In the genomic region with DNA sequence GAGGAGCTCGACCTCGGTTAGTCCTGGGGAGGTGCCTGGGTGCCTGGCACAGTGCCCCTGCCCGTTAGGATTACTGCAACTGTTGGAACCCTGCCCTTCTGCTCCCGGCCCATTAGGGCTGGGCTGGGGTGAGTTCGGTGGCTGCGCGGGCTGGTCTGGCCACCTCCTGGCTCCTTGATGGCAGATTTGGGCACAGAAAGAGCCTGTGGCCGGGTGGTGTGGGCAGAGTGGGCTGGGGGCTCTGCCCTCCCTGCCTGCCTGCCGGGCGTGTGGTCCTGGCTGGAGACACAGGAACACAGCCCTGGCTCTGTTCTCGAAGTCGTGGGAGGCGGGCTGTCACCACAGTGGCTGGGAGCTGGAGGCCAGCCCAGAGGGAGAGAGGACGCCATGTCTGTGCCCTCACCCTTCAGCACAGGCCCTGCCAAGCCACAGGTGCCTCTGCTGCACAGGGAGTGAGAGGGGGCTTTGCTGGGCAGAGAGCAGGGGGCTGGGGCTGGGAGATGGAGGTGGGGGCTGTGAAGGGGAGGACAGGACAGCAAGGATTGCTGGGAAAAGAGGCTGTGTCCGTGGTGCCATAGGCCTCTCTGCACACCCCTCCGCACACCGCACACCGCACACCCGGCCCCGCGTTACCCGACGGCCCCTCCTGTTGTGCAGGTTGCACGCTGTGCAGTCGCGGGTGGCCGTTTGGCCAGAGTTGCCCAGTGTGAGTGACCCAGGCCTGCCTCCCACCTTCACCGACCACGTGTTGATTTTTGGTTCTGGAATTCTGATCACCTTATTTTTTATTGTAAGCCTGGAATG, we compare ENCODE assay signal across 13 cellular contexts.
DNase-seq lines count a peak whose midpoint lies in the region; ATAC-seq and TF ChIP-seq lines count a peak whose summit lies in the region.
"Had no signal": no experiment of that assay in that cellular context is flagged by ENCODE, and none has a peak within 500 bp of the region (broad histone marks: within the 10 kb centered on the region; RNA-seq: fewer than 3 reads in every experiment).

No MANE protein-coding gene starts in this region.

- peak overlapping the region; percentile 94 for H2BK15ac ChIP-seq in mesenchymal stem cell (ENCODE audit: low read depth, poor library complexity, severe bottlenecking)

- H3K27ac ChIP-seq in dorsolateral prefrontal cortex (peak overlapping the region in 16 of 59 donors; percentile 2 to 73 (median 36)), mesenchymal stem cell (ENCODE audit: low read length, poor library complexity, severe bottlenecking) (no peak overlapping the region), foreskin keratinocyte (no peak overlapping the region)

- peak overlapping the region; percentile 79 to 94 for H3K18ac ChIP-seq in mesenchymal stem cell (ENCODE audit: low read depth in 1 of 2, low read length in 2 of 2)

- H4K91ac ChIP-seq in mesenchymal stem cell (ENCODE audit: low read length): peak overlapping the region; percentile 95

- H3K27me3 Mint-ChIP-seq in immature natural killer cell (ENCODE audit: low read depth in 3 of 3): peaks cover 0 to 5% (median 2%) of the 10 kb centered on the region in 3 donors

- H4K8ac ChIP-seq in mesenchymal stem cell (ENCODE audit: low read length): peak overlapping the region; percentile 59

- no peak overlapping the region for H3K27ac Mint-ChIP-seq in immature natural killer cell
- H3K27ac Mint-ChIP-seq: activated CD4-positive, alpha-beta memory T cell treated with anti-CD3 and anti-CD28 coated beads, Interleukin-2, amount 10 ng/mL, durations not matched to agents 7 days and 5 days; activated naive CD4-positive, alpha-beta T cell treated with anti-CD3 and anti-CD28 coated beads, Interleukin-2, amount 50 U/mL, for 24 hours had no signal

- no peaks in the 10 kb centered on the region for H3K36me3 Mint-ChIP-seq in immature natural killer cell
- H3K36me3 Mint-ChIP-seq: activated naive CD4-positive, alpha-beta T cell treated with anti-CD3 and anti-CD28 coated beads, Interleukin-2, amount 50 U/mL, for 24 hours had no signal

- H3K27me3 ChIP-seq in MG63 (no peaks in the 10 kb centered on the region), dorsolateral prefrontal cortex (no peaks in the 10 kb centered on the region), mesenchymal stem cell (ENCODE audit: control insufficient read depth in 1 of 2, insufficient read depth in 1 of 2, low read length in 2 of 2) (no peaks in the 10 kb centered on the region), foreskin keratinocyte (peaks cover 60% of the 10 kb centered on the region)

- DNase-seq in MG63 (peak; percentile 14), dorsolateral prefrontal cortex (peak in 8 of 10 donors; percentile 50 to 78 (median 60)), mesenchymal stem cell (no peak), superior temporal gyrus (ENCODE audit: extremely low spot score) (peak; percentile 54), GM20000 (ENCODE audit: low spot score) (no peak), immature natural killer cell (no peak), foreskin keratinocyte (no peak), mucosa of gallbladder (ENCODE audit: low spot score) (no peak)
- DNase-seq: activated CD4-positive, alpha-beta memory T cell treated with anti-CD3 and anti-CD28 coated beads, Interleukin-2, amount 10 ng/mL, durations not matched to agents 7 days and 5 days; NCI-H146; NK-92 treated with Interleukin-12 subunit alpha and Interleukin-12 subunit beta, amount 100 ng/mL, for 24 hours had no signal

- H2AK5ac ChIP-seq in mesenchymal stem cell (ENCODE audit: low read length, severe bottlenecking): no peak overlapping the region

- no peak for TF ChIP-seq CTCF in dorsolateral prefrontal cortex (IDR thresholded peaks at IDR 0.05 in 54 of 56, conservative IDR thresholded peaks at IDR 0.05 in 2 of 56; ENCODE audit: low read depth in 1 of 56, partially characterized antibody in 56 of 56)
- TF ChIP-seq CTCF in GM20000 (IDR thresholded peaks at IDR 0.05; ENCODE audit: extremely low read depth, missing control alignments): no peak
- TF ChIP-seq CTCF in foreskin keratinocyte (conservative IDR thresholded peaks at IDR 0.05): no peak

- 90% methylated on average over 29 of the region's 29 CpGs for WGBS in mesenchymal stem cell

- H3K9me3 Mint-ChIP-seq in immature natural killer cell: no peaks in the 10 kb centered on the region
- H3K9me3 Mint-ChIP-seq: activated CD4-positive, alpha-beta memory T cell treated with anti-CD3 and anti-CD28 coated beads, Interleukin-2, amount 10 ng/mL, durations not matched to agents 7 days and 5 days; activated naive CD4-positive, alpha-beta T cell treated with anti-CD3 and anti-CD28 coated beads, Interleukin-2, amount 50 U/mL, for 24 hours had no signal

- H3K14ac ChIP-seq in mesenchymal stem cell (ENCODE audit: low read length in 2 of 2): peak overlapping the region in 1 of 2 experiments; percentile 90

- peaks cover 39% of the 10 kb centered on the region for H3K4me1 ChIP-seq in mesenchymal stem cell (ENCODE audit: control insufficient read depth, insufficient read depth, low read depth, low read length)
- no peaks in the 10 kb centered on the region for H3K4me1 ChIP-seq in foreskin keratinocyte

- H2AFZ ChIP-seq in mesenchymal stem cell (ENCODE audit: low read depth, low read length): no peak overlapping the region

- H3K23ac ChIP-seq in mesenchymal stem cell (ENCODE audit: low read length in 2 of 2): no peak overlapping the region

- H3K9me3 ChIP-seq in MG63 (no peaks in the 10 kb centered on the region), mesenchymal stem cell (ENCODE audit: control insufficient read depth, low read length) (no peaks in the 10 kb centered on the region)

- peak overlapping the region; percentile 83 for H2BK120ac ChIP-seq in mesenchymal stem cell (ENCODE audit: low read depth, low read length)

- ATAC-seq in foreskin keratinocyte: no peak

- no peaks in the 10 kb centered on the region for H3K4me1 Mint-ChIP-seq in immature natural killer cell
- H3K4me1 Mint-ChIP-seq: activated naive CD4-positive, alpha-beta T cell treated with anti-CD3 and anti-CD28 coated beads, Interleukin-2, amount 50 U/mL, for 24 hours had no signal

- H2BK12ac ChIP-seq in mesenchymal stem cell (ENCODE audit: low read length in 2 of 2): peak overlapping the region; percentile 92 to 97

- H3K36me3 ChIP-seq in MG63 (no peaks in the 10 kb centered on the region), mesenchymal stem cell (ENCODE audit: control insufficient read depth in 1 of 2, insufficient read depth in 2 of 2, low read depth in 1 of 2, low read length in 2 of 2) (peaks cover 0 to 14% of the 10 kb centered on the region in 2 experiments)

- H3K4me3 ChIP-seq in MG63: no peak overlapping the region
- H3K4me3 ChIP-seq in dorsolateral prefrontal cortex: no peak overlapping the region
- no peak overlapping the region for H3K4me3 ChIP-seq in mesenchymal stem cell (ENCODE audit: insufficient read depth in 1 of 2, low read depth in 1 of 2, low read length in 2 of 2)
- H3K4me3 ChIP-seq: skin epidermis had no signal

- no peak overlapping the region for H3K4me3 Mint-ChIP-seq in immature natural killer cell
- H3K4me3 Mint-ChIP-seq: activated CD4-positive, alpha-beta memory T cell treated with anti-CD3 and anti-CD28 coated beads, Interleukin-2, amount 10 ng/mL, durations not matched to agents 7 days and 5 days; activated naive CD4-positive, alpha-beta T cell treated with anti-CD3 and anti-CD28 coated beads, Interleukin-2, amount 50 U/mL, for 24 hours had no signal

- H3K79me1 ChIP-seq in mesenchymal stem cell (replicated peaks; ENCODE audit: low read length, poor library complexity, severe bottlenecking): peaks cover 28% of the 10 kb centered on the region

- H3K4me2 ChIP-seq in mesenchymal stem cell (ENCODE audit: low read length, poor library complexity, severe bottlenecking): no peak overlapping the region

- no peak overlapping the region for H3K9ac ChIP-seq in mesenchymal stem cell (ENCODE audit: low read length)

- H3K4ac ChIP-seq in mesenchymal stem cell (ENCODE audit: low read depth in 1 of 2, low read length in 2 of 2): peak overlapping the region; percentile 87 to 89

- intact Hi-C loops in dorsolateral prefrontal cortex (cut with DNase I): no loop called here

- H2BK5ac ChIP-seq in mesenchymal stem cell (ENCODE audit: low read depth, low read length, poor library complexity, severe bottlenecking): no peak overlapping the region

Comparison
In these comparisons a context has a peak if more than half of its experiments do, and no peak if none do; other contexts are left out.
1. DNase-seq: peak in MG63 (single experiment), dorsolateral prefrontal cortex (8 of 10) and superior temporal gyrus (single experiment); none in mesenchymal stem cell (single experiment), GM20000 (single experiment), immature natural killer cell (0 of 3), foreskin keratinocyte (0 of 2) and mucosa of gallbladder (single experiment).